In genomic region chr12:4153343-4153892, GRCh38 we compare ENCODE assay signal across 9 cellular contexts.
DNase-seq lines count a peak whose midpoint lies in the region; ATAC-seq, FAIRE-seq and TF ChIP-seq lines count a peak whose summit lies in the region.
"Had no signal": no experiment of that assay in that cellular context is flagged by ENCODE, and none has a peak within 500 bp of the region (broad histone marks: within the 10 kb centered on the region; RNA-seq: fewer than 3 reads in every experiment).

No MANE protein-coding gene starts in this region.

- H3K9me3 Mint-ChIP-seq in activated CD4-positive, alpha-beta memory T cell treated with anti-CD3 and anti-CD28 coated beads for 36 hours, result peaks cover 2% of the 10 kb centered on the region

- no peaks in the 10 kb centered on the region for H3K9me3 ChIP-seq in BE2C
- H3K9me3 ChIP-seq in sigmoid colon, result no peaks in the 10 kb centered on the region

- ATAC-seq in HG03159 (IDR thresholded peaks at IDR 0.05; ENCODE audit: unreplicated experiment), result peak; percentile 64
- peak; percentile 64 for ATAC-seq in omental fat pad (ENCODE audit: low FRiP score)

- TF ChIP-seq POLR2A in sigmoid colon (IDR thresholded peaks at IDR 0.05), result no peak

- 24 to 31% methylated on average over 3 of the region's 3 CpGs for WGBS in sigmoid colon, 2 donors

- H3K4me3 Mint-ChIP-seq in activated CD4-positive, alpha-beta memory T cell treated with anti-CD3 and anti-CD28 coated beads for 36 hours, result no peak overlapping the region

- POLR2A ChIA-PET in activated CD4-positive, alpha-beta memory T cell treated with anti-CD3 and anti-CD28 coated beads for 36 hours (lab: Charles Lee), result interaction anchor here (1.0 to 2.7 kb wide), 11 partner anchors 7 to 125 kb away, joined by 3 to 14 read pairs (median 5); partner anchors contain the start of gene CCND2

- no peak for TF ChIP-seq CTCF in omental fat pad (IDR thresholded peaks at IDR 0.05)
- no peak for TF ChIP-seq CTCF in BE2C (IDR thresholded peaks at IDR 0.05; ENCODE audit: low read depth, low read length)
- TF ChIP-seq CTCF in D721Med (IDR thresholded peaks at IDR 0.05; ENCODE audit: insufficient read depth, missing control alignments), result no peak
- no peak for TF ChIP-seq CTCF in sigmoid colon (IDR thresholded peaks at IDR 0.05)

- H3K4me1 ChIP-seq in BE2C (no peaks in the 10 kb centered on the region), sigmoid colon (no peaks in the 10 kb centered on the region)

- H3K27me3 Mint-ChIP-seq in activated CD4-positive, alpha-beta memory T cell treated with anti-CD3 and anti-CD28 coated beads for 36 hours, result no peaks in the 10 kb centered on the region

- CTCF ChIA-PET in activated CD4-positive, alpha-beta memory T cell treated with anti-CD3 and anti-CD28 coated beads for 36 hours (lab: Charles Lee), result interaction anchor here (0.8 to 5.0 kb wide), 5 partner anchors 10 to 123 kb away, joined by 3 to 33 read pairs (median 13); no protein-coding TSS in a partner anchor

- no peak for TF ChIP-seq EP300 in sigmoid colon (IDR thresholded peaks at IDR 0.05)

- intact Hi-C loops in activated CD4-positive, alpha-beta memory T cell treated with anti-CD3 and anti-CD28 coated beads for 36 hours (cut with micrococcal nuclease), result loop anchor here (1.0 kb wide), 1 partner anchor 34 kb away; no protein-coding TSS in a partner anchor
- intact Hi-C loops in sigmoid colon (cut with DNase I), result no loop called here

- peak overlapping the region; percentile 90 for H3K27ac Mint-ChIP-seq in activated CD4-positive, alpha-beta memory T cell treated with anti-CD3 and anti-CD28 coated beads for 36 hours

- H3K27me3 ChIP-seq in BE2C (peaks cover 3% of the 10 kb centered on the region; the same call in 1 of the 2 replicates), sigmoid colon (no peaks in the 10 kb centered on the region)

- H3K4me1 Mint-ChIP-seq in activated CD4-positive, alpha-beta memory T cell treated with anti-CD3 and anti-CD28 coated beads for 36 hours (ENCODE audit: low read depth), result peaks cover 74% of the 10 kb centered on the region

- no peaks in the 10 kb centered on the region for H3K36me3 Mint-ChIP-seq in activated CD4-positive, alpha-beta memory T cell treated with anti-CD3 and anti-CD28 coated beads for 36 hours

- no peak overlapping the region for H3K4me3 ChIP-seq in BE2C (ENCODE audit: low read depth, low read length)
- H3K4me3 ChIP-seq in sigmoid colon, result no peak overlapping the region

- DNase-seq in NK-92 treated with Interleukin-12 subunit alpha and Interleukin-12 subunit beta, amount 100 ng/mL, for 24 hours (lab: John Stamatoyannopoulos, UW), result peak; percentile 70
- DNase-seq in NK-92 (lab: John Stamatoyannopoulos, UW; ENCODE audit: unreplicated experiment), result no peak
- DNase-seq in activated CD4-positive, alpha-beta memory T cell treated with anti-CD3 and anti-CD28 coated beads for 36 hours, result peak; percentile 88
- DNase-seq in omental fat pad (ENCODE audit: low spot score), result no peak
- no peak for DNase-seq in BE2C
- no peak for DNase-seq in D721Med (ENCODE audit: insufficient read length, low spot score)
- no peak for DNase-seq in sigmoid colon

- H3K27ac ChIP-seq in sigmoid colon, result no peak overlapping the region

- no peak for FAIRE-seq in D721Med (lab: Jason Lieb, UNC)
- FAIRE-seq: A204.1 had no signal

- H3K36me3 ChIP-seq in BE2C (no peaks in the 10 kb centered on the region), sigmoid colon (no peaks in the 10 kb centered on the region)

Comparison
In these comparisons a context has a peak if more than half of its experiments do, and no peak if none do; other contexts are left out.
1. DNase-seq: peak in NK-92 treated with Interleukin-12 subunit alpha and Interleukin-12 subunit beta, amount 100 ng/mL, for 24 hours (single experiment) and activated CD4-positive, alpha-beta memory T cell treated with anti-CD3 and anti-CD28 coated beads for 36 hours (single experiment); none in NK-92 (single experiment), omental fat pad (single experiment), BE2C (single experiment), D721Med (single experiment) and sigmoid colon (single experiment).